ENCODE assay signal across 28 cellular contexts in the genomic region with DNA sequence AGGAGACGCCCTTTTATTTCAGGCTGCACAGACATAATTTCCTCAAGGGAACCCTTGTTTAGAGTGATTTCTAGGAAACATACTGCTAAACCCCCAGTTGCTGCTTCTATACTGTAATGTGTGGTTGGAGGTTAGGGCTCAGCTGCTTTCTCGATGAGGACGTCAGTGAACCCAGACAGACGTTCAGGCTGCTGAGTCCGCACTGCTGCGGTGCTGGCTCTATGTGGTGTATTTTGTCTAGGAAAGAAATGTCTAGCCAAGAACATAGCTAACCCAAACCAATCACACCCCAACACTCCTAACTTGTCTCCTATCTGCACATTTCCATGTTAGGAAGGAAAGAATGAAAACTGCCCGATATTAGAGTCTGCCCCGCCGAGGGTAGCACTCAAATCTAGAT.
DNase-seq lines count a peak whose midpoint lies in the region; ATAC-seq and TF ChIP-seq lines count a peak whose summit lies in the region.
"Had no signal": no experiment of that assay in that cellular context is flagged by ENCODE, and none has a peak within 500 bp of the region (broad histone marks: within the 10 kb centered on the region; RNA-seq: fewer than 3 reads in every experiment).

No MANE protein-coding gene starts in this region.

- no peaks in the 10 kb centered on the region for H3K27me3 ChIP-seq in AG04450 (ENCODE audit: control insufficient read depth, insufficient read depth, low read length)
- H3K27me3 ChIP-seq: BE2C, neutrophil, testis, uterus had no signal

- POLR2A ChIA-PET in AG04450 (lab: Yijun Ruan, JAX): no interaction called here

- DNase-seq in AG04450 (ENCODE audit: low read depth, low spot score) (no peak), M059J (ENCODE audit: low read depth) (peak; percentile 63), fibroblast of peridontal ligament (ENCODE audit: extremely low read depth) (peak; percentile 45), posterior vena cava (ENCODE audit: low spot score) (peak; percentile 74), endothelial cell (ENCODE audit: low spot score) (no peak), NCI-H2196 treated with DMSO at 0.1 percent for 48 hours (lab: John Stamatoyannopoulos, UW; ENCODE audit: unreplicated experiment) (no peak), SW480 (ENCODE audit: low spot score) (no peak)
- DNase-seq: 8988T; activated CD4-positive, alpha-beta memory T cell treated with anti-CD3 and anti-CD28 coated beads, Interleukin-2, amount 10 ng/mL, durations not matched to agents 7 days and 5 days; activated naive CD4-positive, alpha-beta T cell treated with anti-CD3 and anti-CD28 coated beads, Interleukin-2, amount 10 ng/mL, durations not matched to agents 7 days and 5 days; BE2C; dorsolateral prefrontal cortex; NCI-H2081; NCI-H226; NCI-H526 treated with DMSO at 0.1 percent for 48 hours; NK-92 treated with Interleukin-12 subunit alpha and Interleukin-12 subunit beta, amount 100 ng/mL, for 24 hours; PC-9; stimulated activated naive B cell treated with anti-CD40 and anti-IgM and Interleukin-4, amounts not matched to agents 10 μg/mL and 1 μg/mL and 100 μg/mL, for 72 hours; T-helper 2 cell; testis; uterus had no signal

- peaks cover 1% of the 10 kb centered on the region for H3K27me3 Mint-ChIP-seq in endothelial cell (ENCODE audit: unreplicated experiment)
- H3K27me3 Mint-ChIP-seq: activated CD4-positive, alpha-beta memory T cell treated with anti-CD3 and anti-CD28 coated beads, Interleukin-2, amount 10 ng/mL, durations not matched to agents 7 days and 5 days; activated naive CD4-positive, alpha-beta T cell treated with anti-CD3 and anti-CD28 coated beads, Interleukin-2, amount 10 ng/mL, durations not matched to agents 7 days and 5 days had no signal

- CTCF ChIA-PET in AG04450 (lab: Charles Lee): no interaction called here

- TF ChIP-seq CTCF in AG04450 (IDR thresholded peaks at IDR 0.05; ENCODE audit: low read depth, low read length) (no peak), endothelial cell (IDR thresholded peaks at IDR 0.05; ENCODE audit: unreplicated experiment) (no peak)

- peak overlapping the region; percentile 31 for H3K27ac ChIP-seq in AG04450 (ENCODE audit: low read depth, low read length)
- H3K27ac ChIP-seq: dorsolateral prefrontal cortex, KMS-11, neutrophil, PC-9, testis had no signal

- H3K9me3 Mint-ChIP-seq in endothelial cell (ENCODE audit: unreplicated experiment): no peaks in the 10 kb centered on the region
- H3K9me3 Mint-ChIP-seq: activated CD4-positive, alpha-beta memory T cell treated with anti-CD3 and anti-CD28 coated beads, Interleukin-2, amount 10 ng/mL, durations not matched to agents 7 days and 5 days; activated naive CD4-positive, alpha-beta T cell treated with anti-CD3 and anti-CD28 coated beads, Interleukin-2, amount 10 ng/mL, durations not matched to agents 7 days and 5 days had no signal

- H3K4me3 ChIP-seq in AG04450 (ENCODE audit: low read depth, low read length): no peak overlapping the region
- H3K4me3 ChIP-seq: dorsolateral prefrontal cortex, HAP-1, PC-9, skin epidermis, testis, uterus had no signal

- intact Hi-C loops in posterior vena cava (cut with DNase I): no loop called here

- no peak overlapping the region for H3K27ac Mint-ChIP-seq in endothelial cell (ENCODE audit: unreplicated experiment)
- H3K27ac Mint-ChIP-seq: activated CD4-positive, alpha-beta memory T cell treated with anti-CD3 and anti-CD28 coated beads, Interleukin-2, amount 10 ng/mL, durations not matched to agents 7 days and 5 days; activated naive CD4-positive, alpha-beta T cell treated with anti-CD3 and anti-CD28 coated beads, Interleukin-2, amount 10 ng/mL, durations not matched to agents 7 days and 5 days; stimulated activated naive B cell treated with anti-CD40 and anti-IgM and Interleukin-4, amounts not matched to agents 10 μg/mL and 1 μg/mL and 100 μg/mL, for 72 hours had no signal

- no peak overlapping the region for H3K4me3 Mint-ChIP-seq in endothelial cell (ENCODE audit: unreplicated experiment)
- H3K4me3 Mint-ChIP-seq: activated CD4-positive, alpha-beta memory T cell treated with anti-CD3 and anti-CD28 coated beads, Interleukin-2, amount 10 ng/mL, durations not matched to agents 7 days and 5 days; activated naive CD4-positive, alpha-beta T cell treated with anti-CD3 and anti-CD28 coated beads, Interleukin-2, amount 10 ng/mL, durations not matched to agents 7 days and 5 days; stimulated activated naive B cell treated with anti-CD40 and anti-IgM and Interleukin-4, amounts not matched to agents 10 μg/mL and 1 μg/mL and 100 μg/mL, for 72 hours had no signal

- no peaks in the 10 kb centered on the region for H3K4me1 Mint-ChIP-seq in endothelial cell (ENCODE audit: unreplicated experiment)
- H3K4me1 Mint-ChIP-seq: activated CD4-positive, alpha-beta memory T cell treated with anti-CD3 and anti-CD28 coated beads, Interleukin-2, amount 10 ng/mL, durations not matched to agents 7 days and 5 days; activated naive CD4-positive, alpha-beta T cell treated with anti-CD3 and anti-CD28 coated beads, Interleukin-2, amount 10 ng/mL, durations not matched to agents 7 days and 5 days; stimulated activated naive B cell treated with anti-CD40 and anti-IgM and Interleukin-4, amounts not matched to agents 10 μg/mL and 1 μg/mL and 100 μg/mL, for 72 hours had no signal

- H3K9me3 ChIP-seq in AG04450 (ENCODE audit: control insufficient read depth, insufficient read depth, low read length): no peaks in the 10 kb centered on the region; the same call in 1 of the 2 replicates
- H3K9me3 ChIP-seq: BE2C, HAP-1, neutrophil, testis, uterus had no signal

- no peak for ATAC-seq in GM21447 (IDR thresholded peaks at IDR 0.05; ENCODE audit: unreplicated experiment)
- ATAC-seq: activated CD4-positive, CD25-positive, alpha-beta regulatory T cell treated with anti-CD3 and anti-CD28 coated beads, Interleukin-2, amount 50 U/mL, for 24 hours; Right ventricle myocardium inferior; stimulated activated naive B cell treated with anti-CD40 and anti-IgM and Interleukin-4, amounts not matched to agents 10 μg/mL and 1 μg/mL and 100 μg/mL, for 72 hours had no signal

- no peaks in the 10 kb centered on the region for H3K36me3 Mint-ChIP-seq in endothelial cell (ENCODE audit: low read depth, unreplicated experiment)
- H3K36me3 Mint-ChIP-seq: activated naive CD4-positive, alpha-beta T cell treated with anti-CD3 and anti-CD28 coated beads, Interleukin-2, amount 10 ng/mL, durations not matched to agents 7 days and 5 days had no signal

Comparison
In these comparisons a context has a peak if more than half of its experiments do, and no peak if none do; other contexts are left out.
1. DNase-seq: peak in M059J (single experiment), fibroblast of peridontal ligament (single experiment) and posterior vena cava (single experiment); none in AG04450 (single experiment), endothelial cell (single experiment), NCI-H2196 treated with DMSO at 0.1 percent for 48 hours (single experiment) and SW480 (single experiment).